In the genomic region with DNA sequence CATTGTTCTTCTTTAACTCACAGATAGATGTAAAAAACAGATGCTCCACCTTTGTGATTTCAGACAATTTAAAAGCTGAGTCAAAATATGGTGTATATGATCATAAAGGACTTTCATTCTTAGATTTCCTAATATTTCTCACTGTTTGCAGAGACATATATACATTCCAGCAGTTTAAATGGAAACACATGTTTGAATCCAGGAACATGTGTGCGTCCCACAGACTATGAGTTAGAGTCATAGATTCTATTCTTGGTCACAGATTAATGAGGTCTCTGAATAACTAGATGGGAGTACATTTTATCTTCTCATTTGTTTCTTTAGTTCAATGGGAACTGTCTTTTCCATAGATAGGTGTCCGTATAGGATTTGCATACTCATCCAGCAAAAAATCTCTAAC, we compare ENCODE assay signal across 14 cellular contexts.
DNase-seq lines count a peak whose midpoint lies in the region; ATAC-seq and TF ChIP-seq lines count a peak whose summit lies in the region.
"Had no signal": no experiment of that assay in that cellular context is flagged by ENCODE, and none has a peak within 500 bp of the region (broad histone marks: within the 10 kb centered on the region; RNA-seq: fewer than 3 reads in every experiment).

No MANE protein-coding gene starts in this region.

- H3K36me3 Mint-ChIP-seq in chondrocyte (ENCODE audit: low read depth), result peaks cover 7% of the 10 kb centered on the region
- no peaks in the 10 kb centered on the region for H3K36me3 Mint-ChIP-seq in mesothelial cell of epicardium

- WGBS in tibial nerve, 2 donors, result 61 to 65% methylated on average over 2 of the region's 2 CpGs

- H3K27me3 Mint-ChIP-seq in chondrocyte (ENCODE audit: low read depth) (no peaks in the 10 kb centered on the region), mesothelial cell of epicardium (ENCODE audit: low read depth) (no peaks in the 10 kb centered on the region)

- no peak overlapping the region for H3K4me3 ChIP-seq in tibial nerve
- H3K4me3 ChIP-seq: PC-9 had no signal

- no peaks in the 10 kb centered on the region for H3K36me3 ChIP-seq in tibial nerve

- H3K4me1 Mint-ChIP-seq in chondrocyte (ENCODE audit: low read depth), result peaks cover 39% of the 10 kb centered on the region
- H3K4me1 Mint-ChIP-seq in mesothelial cell of epicardium, result peaks cover 16% of the 10 kb centered on the region

- H3K27ac ChIP-seq in tibial nerve (no peak overlapping the region), foreskin keratinocyte (no peak overlapping the region)
- H3K27ac ChIP-seq: PC-9 had no signal

- H3K9me3 Mint-ChIP-seq in chondrocyte (ENCODE audit: low read depth) (peaks cover 2% of the 10 kb centered on the region), mesothelial cell of epicardium (peaks cover 9% of the 10 kb centered on the region)

- TF ChIP-seq CTCF in chondrocyte (IDR thresholded peaks at IDR 0.05), result no peak
- no peak for TF ChIP-seq CTCF in mesothelial cell of epicardium (IDR thresholded peaks at IDR 0.05; ENCODE audit: unreplicated experiment)
- no peak for TF ChIP-seq CTCF in tibial nerve (IDR thresholded peaks at IDR 0.05)
- no peak for TF ChIP-seq CTCF in foreskin keratinocyte (conservative IDR thresholded peaks at IDR 0.05)

- ATAC-seq in foreskin keratinocyte, result no peak
- no peak for ATAC-seq in HG02973 (IDR thresholded peaks at IDR 0.05; ENCODE audit: unreplicated experiment)

- H3K27me3 ChIP-seq in tibial nerve (no peaks in the 10 kb centered on the region), foreskin keratinocyte (no peaks in the 10 kb centered on the region)

- DNase-seq in HCEC 1CT (peak; percentile 30), chondrocyte (ENCODE audit: low spot score) (no peak), mesothelial cell of epicardium (ENCODE audit: low spot score in 2 of 2, unreplicated experiment in 2 of 2) (no peak), tibial nerve (ENCODE audit: low spot score in 2 of 2) (no peak), foreskin keratinocyte (no peak), COLO668 (lab: John Stamatoyannopoulos, UW; ENCODE audit: unreplicated experiment) (no peak)
- DNase-seq: C1 segment of cervical spinal cord, DMS53, Kasumi-1, NCI-H187 treated with DMSO at 0.1 percent for 48 hours, NCI-H446 treated with DMSO at 0.1 percent for 48 hours, NCI-H748 treated with DMSO at 0.1 percent for 48 hours, PC-9 had no signal

- H3K27ac Mint-ChIP-seq in chondrocyte (ENCODE audit: unreplicated experiment), result peak overlapping the region; percentile 79
- H3K27ac Mint-ChIP-seq in mesothelial cell of epicardium, result peak overlapping the region; percentile 14

- no peaks in the 10 kb centered on the region for H3K9me3 ChIP-seq in tibial nerve

- H3K4me1 ChIP-seq in tibial nerve (peaks cover 0 to 3% (median 0%) of the 10 kb centered on the region in 4 donors), foreskin keratinocyte (no peaks in the 10 kb centered on the region)

- no peak for TF ChIP-seq POLR2A in tibial nerve (IDR thresholded peaks at IDR 0.05)

- TF ChIP-seq EP300 in tibial nerve (IDR thresholded peaks at IDR 0.05), result no peak

- H3K4me3 Mint-ChIP-seq in chondrocyte (ENCODE audit: unreplicated experiment), result no peak overlapping the region
- no peak overlapping the region for H3K4me3 Mint-ChIP-seq in mesothelial cell of epicardium
